21 cellular contexts compared by ENCODE assay signal in the genomic region with DNA sequence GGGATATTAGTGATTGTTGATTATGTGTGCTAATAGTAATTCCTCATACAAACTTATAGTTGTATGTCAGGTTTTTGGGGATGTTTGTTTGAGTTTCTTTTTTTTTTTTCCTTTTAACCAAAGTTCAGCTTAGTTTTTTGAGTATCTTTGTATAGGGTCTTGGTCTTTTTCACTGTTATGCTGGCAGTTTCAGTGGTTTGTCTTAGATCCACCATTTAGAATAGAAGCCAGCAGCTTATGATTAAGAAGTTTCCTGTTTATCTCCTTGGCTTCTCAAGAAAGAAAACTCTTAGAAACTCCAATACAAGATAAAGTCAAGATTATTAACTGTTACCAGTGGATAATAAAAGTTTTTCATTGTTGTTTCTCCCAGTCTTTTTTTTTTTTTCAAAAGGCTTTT. TPM values are rescaled to one million over a fixed set of nuclear protein-coding genes. Genes with fewer than 3 reads are reported as not detected.
A peak's percentile ranks its signal among the peaks of the same experiment; 100 is the strongest.
DNase-seq lines count a peak whose midpoint lies in the region; ATAC-seq and TF ChIP-seq lines count a peak whose summit lies in the region.
"Had no signal": no experiment of that assay in that cellular context is flagged by ENCODE, and none has a peak within 500 bp of the region (broad histone marks: within the 10 kb centered on the region; RNA-seq: fewer than 3 reads in every experiment).

No MANE protein-coding gene starts in this region.

- no peaks in the 10 kb centered on the region for H3K9me3 Mint-ChIP-seq in activated CD4-positive, alpha-beta T cell treated with anti-CD3 and anti-CD28 coated beads, Interleukin-2, amount 10 ng/mL, durations not matched to agents 7 days and 5 days
- H3K9me3 Mint-ChIP-seq in activated naive CD8-positive, alpha-beta T cell treated with anti-CD3 and anti-CD28 coated beads, Interleukin-2, amount 10 ng/mL, durations not matched to agents 7 days and 5 days, result no peaks in the 10 kb centered on the region
- H3K9me3 Mint-ChIP-seq: CD4-positive, alpha-beta T cell; IgD-negative memory B cell; neural crest cell had no signal

- no peak overlapping the region for H3K4me3 ChIP-seq in psoas muscle

- H3K27me3 Mint-ChIP-seq in activated CD4-positive, alpha-beta T cell treated with anti-CD3 and anti-CD28 coated beads, Interleukin-2, amount 10 ng/mL, durations not matched to agents 7 days and 5 days, result no peaks in the 10 kb centered on the region
- H3K27me3 Mint-ChIP-seq in activated naive CD8-positive, alpha-beta T cell treated with anti-CD3 and anti-CD28 coated beads, Interleukin-2, amount 10 ng/mL, durations not matched to agents 7 days and 5 days, result no peaks in the 10 kb centered on the region
- H3K27me3 Mint-ChIP-seq: CD4-positive, alpha-beta T cell; IgD-negative memory B cell had no signal

- peak overlapping the region; percentile 35 for H3K4me3 Mint-ChIP-seq in activated CD4-positive, alpha-beta T cell treated with anti-CD3 and anti-CD28 coated beads, Interleukin-2, amount 10 ng/mL, durations not matched to agents 7 days and 5 days
- H3K4me3 Mint-ChIP-seq in activated naive CD8-positive, alpha-beta T cell treated with anti-CD3 and anti-CD28 coated beads, Interleukin-2, amount 10 ng/mL, durations not matched to agents 7 days and 5 days, result peak overlapping the region; percentile 47
- H3K4me3 Mint-ChIP-seq: CD4-positive, alpha-beta T cell; IgD-negative memory B cell; neural crest cell had no signal

- H3K4me1 ChIP-seq in psoas muscle, result peaks cover 12% of the 10 kb centered on the region
- H3K4me1 ChIP-seq: foreskin keratinocyte had no signal

- H3K36me3 ChIP-seq in psoas muscle (ENCODE audit: insufficient read depth in 1 of 2, low read depth in 1 of 2), result peaks cover 0 to 40% of the 10 kb centered on the region in 2 donors

- ATAC-seq in activated naive CD8-positive, alpha-beta T cell treated with anti-CD3 and anti-CD28 coated beads, Interleukin-2, amount 10 ng/mL, durations not matched to agents 7 days and 5 days (ENCODE audit: low read depth), result no peak
- peak; percentile 36 for ATAC-seq in stimulated activated naive CD8-positive, alpha-beta T cell treated with anti-CD3 and anti-CD28 coated beads, Interleukin-15, Interleukin-2, amounts not matched to agents 100 U/mL and 50 U/mL, for 24 hours
- ATAC-seq in GM19455 (IDR thresholded peaks at IDR 0.05; ENCODE audit: unreplicated experiment) (no peak), psoas muscle (no peak)
- ATAC-seq: foreskin keratinocyte had no signal

- no peaks in the 10 kb centered on the region for H3K9me3 ChIP-seq in psoas muscle

- H3K27ac ChIP-seq in psoas muscle, result no peak overlapping the region
- H3K27ac ChIP-seq: foreskin keratinocyte had no signal

- POLR2A ChIA-PET in activated CD4-positive, alpha-beta T cell treated with anti-CD3 and anti-CD28 coated beads, Interleukin-2, amount 10 ng/mL, durations not matched to agents 7 days and 5 days (lab: Charles Lee), result no interaction called here
- POLR2A ChIA-PET in activated naive CD8-positive, alpha-beta T cell treated with anti-CD3 and anti-CD28 coated beads, Interleukin-2, amount 10 ng/mL, durations not matched to agents 7 days and 5 days (lab: Charles Lee), result interaction anchor here (0.6 to 0.7 kb wide), 3 partner anchors 16 to 1460 kb away, joined by 3 to 4 read pairs (median 4); a partner anchor contains a TSS

- no peak for DNase-seq in activated CD4-positive, alpha-beta T cell treated with anti-CD3 and anti-CD28 coated beads, Interleukin-2, amount 10 ng/mL, durations not matched to agents 7 days and 5 days
- DNase-seq in activated CD4-positive, alpha-beta T cell treated with anti-CD3 and anti-CD28 coated beads for 4 hours, result no peak
- DNase-seq in OCI-M1 (lab: John Stamatoyannopoulos, UW), result peak; percentile 40
- no peak for DNase-seq in activated naive CD8-positive, alpha-beta T cell treated with anti-CD3 and anti-CD28 coated beads, Interleukin-2, amount 10 ng/mL, durations not matched to agents 7 days and 5 days
- no peak for DNase-seq in stimulated activated naive CD8-positive, alpha-beta T cell treated with anti-CD3 and anti-CD28 coated beads, Interleukin-15, Interleukin-2, amounts not matched to agents 100 U/mL and 50 U/mL, for 24 hours
- no peak for DNase-seq in 8988T
- no peak for DNase-seq in psoas muscle
- DNase-seq: activated CD4-positive, alpha-beta T cell treated with anti-CD3 and anti-CD28 coated beads, Interleukin-2, amount 50 U/mL, for 1 hour; aorta; CD4-positive, alpha-beta T cell; DND-41; foreskin keratinocyte; midbrain; NCI-H2081 treated with DMSO at 0.1 percent for 48 hours; NCI-H524; retina; stimulated activated CD4-positive, alpha-beta T cell treated with anti-CD3 and anti-CD28 coated beads, Interleukin-15, amount 100 ng/mL, for 24 hours; stimulated activated naive CD4-positive, alpha-beta T cell had no signal

- TF ChIP-seq CTCF in psoas muscle (IDR thresholded peaks at IDR 0.05), result no peak

- no peaks in the 10 kb centered on the region for H3K27me3 ChIP-seq in psoas muscle (ENCODE audit: insufficient read depth in 3 of 3, low read length in 2 of 3)
- H3K27me3 ChIP-seq: foreskin keratinocyte had no signal

- intact Hi-C loops in psoas muscle (cut with DNase I), result no loop called here

- CTCF ChIA-PET in activated CD4-positive, alpha-beta T cell treated with anti-CD3 and anti-CD28 coated beads, Interleukin-2, amount 10 ng/mL, durations not matched to agents 7 days and 5 days (lab: Charles Lee), result interaction anchor here (0.6 kb wide), 3 partner anchors 14 to 635 kb away, joined by 3 to 5 read pairs (median 3); no protein-coding TSS in a partner anchor

- peaks cover 56% of the 10 kb centered on the region for H3K36me3 Mint-ChIP-seq in activated CD4-positive, alpha-beta T cell treated with anti-CD3 and anti-CD28 coated beads, Interleukin-2, amount 10 ng/mL, durations not matched to agents 7 days and 5 days (ENCODE audit: low read depth)
- peaks cover 32% of the 10 kb centered on the region for H3K36me3 Mint-ChIP-seq in activated naive CD8-positive, alpha-beta T cell treated with anti-CD3 and anti-CD28 coated beads, Interleukin-2, amount 10 ng/mL, durations not matched to agents 7 days and 5 days

- H3K4me1 Mint-ChIP-seq in activated CD4-positive, alpha-beta T cell treated with anti-CD3 and anti-CD28 coated beads, Interleukin-2, amount 10 ng/mL, durations not matched to agents 7 days and 5 days, result peaks cover 46% of the 10 kb centered on the region
- peaks cover 27% of the 10 kb centered on the region for H3K4me1 Mint-ChIP-seq in activated naive CD8-positive, alpha-beta T cell treated with anti-CD3 and anti-CD28 coated beads, Interleukin-2, amount 10 ng/mL, durations not matched to agents 7 days and 5 days

- peak overlapping the region; percentile 78 for H3K27ac Mint-ChIP-seq in activated CD4-positive, alpha-beta T cell treated with anti-CD3 and anti-CD28 coated beads, Interleukin-2, amount 10 ng/mL, durations not matched to agents 7 days and 5 days
- H3K27ac Mint-ChIP-seq in activated naive CD8-positive, alpha-beta T cell treated with anti-CD3 and anti-CD28 coated beads, Interleukin-2, amount 10 ng/mL, durations not matched to agents 7 days and 5 days, result peak overlapping the region; percentile 24
- H3K27ac Mint-ChIP-seq: CD4-positive, alpha-beta T cell; IgD-negative memory B cell had no signal

RNA-seq across cellular contexts. Expression of a gene that starts 16.1 kb away (rescaled TPM):
- total RNA-seq in activated CD4-positive, alpha-beta T cell treated with anti-CD3 and anti-CD28 coated beads, Interleukin-2, amount 10 ng/mL, durations not matched to agents 7 days and 5 days, result 10 to 100 TPM; 19.7 to 20.3 TPM
- total RNA-seq in activated naive CD8-positive, alpha-beta T cell treated with anti-CD3 and anti-CD28 coated beads, Interleukin-2, amount 10 ng/mL, durations not matched to agents 7 days and 5 days, result 10 to 100 TPM; 14.7 to 15.0 TPM
- total RNA-seq in psoas muscle, result 10 to 100 TPM in 1 of 4 donors, 1 to 10 TPM in 3; 5.6 to 14.0 (median 8.5) TPM
- 1 to 10 TPM; 2.5 to 6.0 (median 4.1) TPM for polyA plus RNA-seq in psoas muscle
